ENCODE assay signal across 8 cellular contexts in genomic region chr6:159693128-159693893, GRCh38. TPM values are rescaled to one million over a fixed set of nuclear protein-coding genes. Genes with fewer than 3 reads are reported as not detected.
DNase-seq lines count a peak whose midpoint lies in the region; ATAC-seq and TF ChIP-seq lines count a peak whose summit lies in the region.

Gene SOD2, minus strand, starts transcription at chr6:159693241. Its CDS starts 74 bp downstream, at chr6:159693167.

- no peaks in the 10 kb centered on the region for H3K27me3 Mint-ChIP-seq in activated T-cell treated with anti-CD3 and anti-CD28 coated beads, Interleukin-2, amount 50 U/mL, for 4 hours (ENCODE audit: low read depth)

- no peaks in the 10 kb centered on the region for H3K9me3 Mint-ChIP-seq in activated T-cell treated with anti-CD3 and anti-CD28 coated beads, Interleukin-2, amount 50 U/mL, for 4 hours

- TF ChIP-seq CTCF in esophagus muscularis mucosa (IDR thresholded peaks at IDR 0.05): no peak

- H3K4me3 ChIP-seq in esophagus muscularis mucosa: peak within 1 kb of the TSS; percentile 85 to 100 (median 90)
- peak within 1 kb of the TSS; percentile 89 to 97 for H3K4me3 ChIP-seq in muscle layer of duodenum (ENCODE audit: low read depth in 1 of 2, low read length in 2 of 2)

- peak within 1 kb of the TSS; percentile 93 for H3K4me3 Mint-ChIP-seq in activated T-cell treated with anti-CD3 and anti-CD28 coated beads, Interleukin-2, amount 50 U/mL, for 4 hours

- H3K4me1 ChIP-seq in esophagus muscularis mucosa (peaks cover 36 to 55% (median 54%) of the 10 kb centered on the region in 4 donors), muscle layer of duodenum (ENCODE audit: control insufficient read depth in 1 of 2, insufficient read depth in 2 of 2, low read length in 2 of 2) (peaks cover 0 to 27% of the 10 kb centered on the region in 2 donors)

- no peaks in the 10 kb centered on the region for H3K27me3 ChIP-seq in esophagus muscularis mucosa
- no peaks in the 10 kb centered on the region for H3K27me3 ChIP-seq in muscle layer of duodenum (ENCODE audit: low read depth, low read length)

- H3K27ac ChIP-seq in esophagus muscularis mucosa (replicated peaks in 1 of 4): peak within 1 kb of the TSS; percentile 96 to 99 (median 98)
- peak within 1 kb of the TSS; percentile 98 for H3K27ac ChIP-seq in muscle layer of duodenum (ENCODE audit: low read length)

- H3K4me1 Mint-ChIP-seq in activated T-cell treated with anti-CD3 and anti-CD28 coated beads, Interleukin-2, amount 50 U/mL, for 4 hours (ENCODE audit: low read depth): peaks cover 39% of the 10 kb centered on the region

- 0% methylated on average over 16 of the region's 74 CpGs for WGBS in esophagus muscularis mucosa

- intact Hi-C loops in esophagus muscularis mucosa (cut with DNase I): loop anchor here (2.0 to 5.0 kb wide), 2 partner anchors 34 to 95 kb away; partner anchors contain the start of genes TCP1 and WTAP

- peak; percentile 95 for DNase-seq in DMS53 (lab: John Stamatoyannopoulos, UW)
- DNase-seq in activated T-cell treated with anti-CD3 and anti-CD28 coated beads, Interleukin-2, amount 50 U/mL, for 4 hours: peak; percentile 72
- DNase-seq in esophagus muscularis mucosa (ENCODE audit: extremely low spot score): peak; percentile 97
- peak; percentile 54 to 74 for DNase-seq in stimulated activated CD8-positive, alpha-beta memory T cell treated with anti-CD3 and anti-CD28 coated beads, Interleukin-7, amount 100 ng/mL, for 4 hours (ENCODE audit: low read depth in 2 of 2)

- TF ChIP-seq EP300 in Ishikawa (IDR thresholded peaks at IDR 0.05; ENCODE audit: borderline replicate concordance) (peak; percentile 45; the same call in 1 of the 2 replicates), esophagus muscularis mucosa (IDR thresholded peaks at IDR 0.05) (no peak)

- ATAC-seq in GM21576 (IDR thresholded peaks at IDR 0.05; ENCODE audit: unreplicated experiment): peak; percentile 76
- ATAC-seq in activated T-cell treated with anti-CD3 and anti-CD28 coated beads, Interleukin-2, amount 50 U/mL, for 4 hours: peak; percentile 82 to 84

- H3K36me3 ChIP-seq in esophagus muscularis mucosa: peaks cover 0 to 26% (median 16%) of the 10 kb centered on the region in 4 donors
- H3K36me3 ChIP-seq in muscle layer of duodenum (ENCODE audit: control insufficient read depth in 1 of 2, insufficient read depth in 2 of 2, low read length in 2 of 2): peaks cover 10 to 12% of the 10 kb centered on the region in 2 donors

- TF ChIP-seq RAD21 in Ishikawa (IDR thresholded peaks at IDR 0.05; ENCODE audit: low read depth): no peak

- peak; percentile 95 for TF ChIP-seq POLR2A in esophagus muscularis mucosa (IDR thresholded peaks at IDR 0.05; ENCODE audit: low read depth)

- H3K36me3 Mint-ChIP-seq in activated T-cell treated with anti-CD3 and anti-CD28 coated beads, Interleukin-2, amount 50 U/mL, for 4 hours (ENCODE audit: insufficient read depth): peaks cover 8% of the 10 kb centered on the region

- H3K9me3 ChIP-seq in esophagus muscularis mucosa (no peaks in the 10 kb centered on the region), muscle layer of duodenum (ENCODE audit: control insufficient read depth in 1 of 2, low read length in 2 of 2) (no peaks in the 10 kb centered on the region)

TF ChIP-seq in Ishikawa, 13 proteins besides CTCF, POLR2A, EP300 and RAD21 (continues in another document):
- no peak for TF ChIP-seq TEAD4 (IDR thresholded peaks at IDR 0.05)
- no peak for TF ChIP-seq CREB1 (IDR thresholded peaks at IDR 0.05; ENCODE audit: low read depth)
- peak; percentile 17; the same call in 1 of the 2 replicates for TF ChIP-seq EGR1 (IDR thresholded peaks at IDR 0.05)
- no peak for TF ChIP-seq NFIC (IDR thresholded peaks at IDR 0.05)
- TF ChIP-seq TAF1 (IDR thresholded peaks at IDR 0.05; ENCODE audit: low read depth): peak; percentile 53
- peak; percentile 46; the same call in 1 of the 2 replicates for TF ChIP-seq ZBTB7A (IDR thresholded peaks at IDR 0.05; ENCODE audit: low read depth)
- TF ChIP-seq, protein P1, sequence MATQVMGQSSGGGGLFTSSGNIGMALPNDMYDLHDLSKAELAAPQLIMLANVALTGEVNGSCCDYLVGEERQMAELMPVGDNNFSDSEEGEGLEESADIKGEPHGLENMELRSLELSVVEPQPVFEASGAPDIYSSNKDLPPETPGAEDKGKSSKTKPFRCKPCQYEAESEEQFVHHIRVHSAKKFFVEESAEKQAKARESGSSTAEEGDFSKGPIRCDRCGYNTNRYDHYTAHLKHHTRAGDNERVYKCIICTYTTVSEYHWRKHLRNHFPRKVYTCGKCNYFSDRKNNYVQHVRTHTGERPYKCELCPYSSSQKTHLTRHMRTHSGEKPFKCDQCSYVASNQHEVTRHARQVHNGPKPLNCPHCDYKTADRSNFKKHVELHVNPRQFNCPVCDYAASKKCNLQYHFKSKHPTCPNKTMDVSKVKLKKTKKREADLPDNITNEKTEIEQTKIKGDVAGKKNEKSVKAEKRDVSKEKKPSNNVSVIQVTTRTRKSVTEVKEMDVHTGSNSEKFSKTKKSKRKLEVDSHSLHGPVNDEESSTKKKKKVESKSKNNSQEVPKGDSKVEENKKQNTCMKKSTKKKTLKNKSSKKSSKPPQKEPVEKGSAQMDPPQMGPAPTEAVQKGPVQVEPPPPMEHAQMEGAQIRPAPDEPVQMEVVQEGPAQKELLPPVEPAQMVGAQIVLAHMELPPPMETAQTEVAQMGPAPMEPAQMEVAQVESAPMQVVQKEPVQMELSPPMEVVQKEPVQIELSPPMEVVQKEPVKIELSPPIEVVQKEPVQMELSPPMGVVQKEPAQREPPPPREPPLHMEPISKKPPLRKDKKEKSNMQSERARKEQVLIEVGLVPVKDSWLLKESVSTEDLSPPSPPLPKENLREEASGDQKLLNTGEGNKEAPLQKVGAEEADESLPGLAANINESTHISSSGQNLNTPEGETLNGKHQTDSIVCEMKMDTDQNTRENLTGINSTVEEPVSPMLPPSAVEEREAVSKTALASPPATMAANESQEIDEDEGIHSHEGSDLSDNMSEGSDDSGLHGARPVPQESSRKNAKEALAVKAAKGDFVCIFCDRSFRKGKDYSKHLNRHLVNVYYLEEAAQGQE (IDR thresholded peaks at IDR 0.05; ENCODE audit: low read depth): no peak
- no peak for TF ChIP-seq TCF12 (IDR thresholded peaks at IDR 0.05; ENCODE audit: low read depth)
- no peak for TF ChIP-seq USF1 (IDR thresholded peaks at IDR 0.05)
- no peak for TF ChIP-seq YY1 (IDR thresholded peaks at IDR 0.05; ENCODE audit: low read depth)
- TF ChIP-seq FOXM1 (IDR thresholded peaks at IDR 0.05; ENCODE audit: borderline replicate concordance, low read depth): no peak

TF ChIP-seq in PFSK-1, 5 proteins besides CTCF, POLR2A, EP300 and RAD21:
- TF ChIP-seq POLR2AphosphoS5 (IDR thresholded peaks at IDR 0.05; ENCODE audit: low read depth, low read length) (peak; percentile 92), FOXP2 (optimal IDR thresholded peaks at IDR 0.05; ENCODE audit: borderline replicate concordance, extremely low read depth, extremely low read length, insufficient read depth) (peak; percentile 72), TAF1 (IDR thresholded peaks at IDR 0.05; ENCODE audit: borderline replicate concordance, insufficient read depth, low read length) (peak; percentile 63), SIN3A (IDR thresholded peaks at IDR 0.05; ENCODE audit: borderline replicate concordance, insufficient read depth, low read length) (no peak)
- TF ChIP-seq, protein P1 (IDR thresholded peaks at IDR 0.05; ENCODE audit: insufficient read depth in 1 of 2, low read depth in 2 of 2, low read length in 2 of 2): peak in 1 of 2 experiments; percentile 54; a peak in 1 of 4 replicates

RNA-seq across cellular contexts. Expression of gene SOD2, which starts in this region (rescaled TPM):
- polyA plus RNA-seq in PFSK-1 (2012; ENCODE audit: insufficient read length, low read depth): 94.9 TPM
- total RNA-seq in activated T-cell treated with anti-CD3 and anti-CD28 coated beads, Interleukin-2, amount 50 U/mL, for 4 hours: 100 to 1,000 TPM; 116 to 147 (median 133) TPM
- 100 to 1,000 TPM; 147 to 927 (median 395) TPM for total RNA-seq in esophagus muscularis mucosa

Comparison
In these comparisons a context has a peak if more than half of its experiments do, and no peak if none do; other contexts are left out.
1. Peak in every context shown above with its lines: DNase-seq, ATAC-seq, H3K4me3 ChIP-seq and H3K27ac ChIP-seq.